In genomic region chr2:84918430-84918829, GRCh38 we compare ENCODE assay signal across 21 cellular contexts. TPM values are rescaled to one million over a fixed set of nuclear protein-coding genes. Genes with fewer than 3 reads are reported as not detected.
DNase-seq lines count a peak whose midpoint lies in the region; ATAC-seq lines count a peak whose summit lies in the region.
"Had no signal": no experiment of that assay in that cellular context is flagged by ENCODE, and none has a peak within 500 bp of the region (broad histone marks: within the 10 kb centered on the region; RNA-seq: fewer than 3 reads in every experiment).

No MANE protein-coding gene starts in this region.

- H3K4me3 Mint-ChIP-seq in T-helper 2 cell treated with Interferon-gamma antibody and Interleukin-4, amounts not matched to agents 5 μg/mL and 100 μg/mL, for 36 hours: peak overlapping the region; percentile 20
- H3K4me3 Mint-ChIP-seq in CD4-positive, alpha-beta memory T cell: no peak overlapping the region
- no peak overlapping the region for H3K4me3 Mint-ChIP-seq in activated T-helper 2 cell treated with anti-CD3 and anti-CD28 coated beads, Interferon-gamma antibody, Interleukin-2, Interleukin-4, amounts not matched to agents 10 μg/mL and 5 μg/mL and 100 μg/mL, durations not matched to agents 14 hours and 24 hours and 36 hours (ENCODE audit: low read depth)
- H3K4me3 Mint-ChIP-seq in naive thymus-derived CD8-positive, alpha-beta T cell: peak overlapping the region in 9 of 10 donors; percentile 25 to 69 (median 52)
- H3K4me3 Mint-ChIP-seq: T-helper 1 cell treated with Interleukin-12 subunit alpha and Interleukin-12 subunit beta and Interleukin-4 antibody, amounts not matched to agents 30 μg/mL and 1 μg/mL, for 36 hours had no signal

- H3K27ac ChIP-seq in CD4-positive, alpha-beta memory T cell (ENCODE audit: low read depth, low read length): no peak overlapping the region
- H3K27ac ChIP-seq in caudate nucleus (ENCODE audit: low read depth, low read length): no peak overlapping the region
- H3K27ac ChIP-seq: neutrophil, right lobe of liver, thoracic aorta had no signal

- no peaks in the 10 kb centered on the region for H3K9me3 Mint-ChIP-seq in T-helper 2 cell treated with Interferon-gamma antibody and Interleukin-4, amounts not matched to agents 5 μg/mL and 100 μg/mL, for 36 hours
- H3K9me3 Mint-ChIP-seq in CD4-positive, alpha-beta memory T cell: no peaks in the 10 kb centered on the region
- no peaks in the 10 kb centered on the region for H3K9me3 Mint-ChIP-seq in activated T-helper 2 cell treated with anti-CD3 and anti-CD28 coated beads, Interferon-gamma antibody, Interleukin-2, Interleukin-4, amounts not matched to agents 10 μg/mL and 5 μg/mL and 100 μg/mL, durations not matched to agents 14 hours and 24 hours and 36 hours
- no peaks in the 10 kb centered on the region for H3K9me3 Mint-ChIP-seq in naive thymus-derived CD8-positive, alpha-beta T cell
- H3K9me3 Mint-ChIP-seq: T-helper 1 cell treated with Interleukin-12 subunit alpha and Interleukin-12 subunit beta and Interleukin-4 antibody, amounts not matched to agents 30 μg/mL and 1 μg/mL, for 36 hours had no signal

- peaks cover 35% of the 10 kb centered on the region for H3K4me1 Mint-ChIP-seq in T-helper 2 cell treated with Interferon-gamma antibody and Interleukin-4, amounts not matched to agents 5 μg/mL and 100 μg/mL, for 36 hours (ENCODE audit: low read depth)
- peaks cover 15 to 35% (median 25%) of the 10 kb centered on the region in 4 donors for H3K4me1 Mint-ChIP-seq in CD4-positive, alpha-beta memory T cell
- H3K4me1 Mint-ChIP-seq in activated T-helper 2 cell treated with anti-CD3 and anti-CD28 coated beads, Interferon-gamma antibody, Interleukin-2, Interleukin-4, amounts not matched to agents 10 μg/mL and 5 μg/mL and 100 μg/mL, durations not matched to agents 14 hours and 24 hours and 36 hours (ENCODE audit: low read depth): peaks cover 36% of the 10 kb centered on the region
- H3K4me1 Mint-ChIP-seq in naive thymus-derived CD8-positive, alpha-beta T cell: peaks cover 13 to 56% (median 43%) of the 10 kb centered on the region in 4 donors

- intact Hi-C loops in CD4-positive, alpha-beta memory T cell (cut with micrococcal nuclease): no loop called here
- intact Hi-C loops in activated T-helper 2 cell treated with anti-CD3 and anti-CD28 coated beads, Interferon-gamma antibody, Interleukin-2, Interleukin-4, amounts not matched to agents 10 μg/mL and 5 μg/mL and 100 μg/mL, durations not matched to agents 14 hours and 24 hours and 36 hours (cut with micrococcal nuclease): no loop called here

- DNase-seq in T-helper 2 cell treated with Interferon-gamma antibody and Interleukin-4, amounts not matched to agents 5 μg/mL and 100 μg/mL, for 36 hours (ENCODE audit: low spot score): no peak
- DNase-seq in T-helper 2 cell (no peak), NCI-H748 (lab: John Stamatoyannopoulos, UW; ENCODE audit: unreplicated experiment) (no peak), caudate nucleus (lab: John Stamatoyannopoulos, UW) (no peak), NCI-H2081 treated with DMSO at 0.1 percent for 48 hours (lab: John Stamatoyannopoulos, UW) (no peak)
- DNase-seq in CD4-positive, alpha-beta memory T cell: no peak
- no peak for DNase-seq in activated T-helper 2 cell treated with anti-CD3 and anti-CD28 coated beads, Interferon-gamma antibody, Interleukin-2, Interleukin-4, amounts not matched to agents 10 μg/mL and 5 μg/mL and 100 μg/mL, durations not matched to agents 14 hours and 24 hours and 36 hours (ENCODE audit: low spot score)
- DNase-seq in naive thymus-derived CD8-positive, alpha-beta T cell: no peak
- DNase-seq: 8988T; activated T-cell treated with anti-CD3 and anti-CD28 coated beads, Interleukin-2, amount 50 U/mL, for 48 hours; cortex of kidney; GF-D8; glutamatergic neuron; NCI-H2029; NCI-H526; right lobe of liver; stimulated activated CD4-positive, alpha-beta T cell treated with anti-CD3 and anti-CD28 coated beads, Interleukin-2, amount 100 ng/mL, for 24 hours had no signal

- no peaks in the 10 kb centered on the region for H3K27me3 Mint-ChIP-seq in T-helper 2 cell treated with Interferon-gamma antibody and Interleukin-4, amounts not matched to agents 5 μg/mL and 100 μg/mL, for 36 hours (ENCODE audit: low read depth)
- no peaks in the 10 kb centered on the region for H3K27me3 Mint-ChIP-seq in CD4-positive, alpha-beta memory T cell
- no peaks in the 10 kb centered on the region for H3K27me3 Mint-ChIP-seq in activated T-helper 2 cell treated with anti-CD3 and anti-CD28 coated beads, Interferon-gamma antibody, Interleukin-2, Interleukin-4, amounts not matched to agents 10 μg/mL and 5 μg/mL and 100 μg/mL, durations not matched to agents 14 hours and 24 hours and 36 hours (ENCODE audit: low read depth)
- no peaks in the 10 kb centered on the region for H3K27me3 Mint-ChIP-seq in naive thymus-derived CD8-positive, alpha-beta T cell

- H3K27me3 ChIP-seq in CD4-positive, alpha-beta memory T cell (ENCODE audit: insufficient read depth, low read length): no peaks in the 10 kb centered on the region
- H3K27me3 ChIP-seq: neutrophil, right lobe of liver had no signal

- ATAC-seq in naive thymus-derived CD8-positive, alpha-beta T cell: no peak
- ATAC-seq: esophagus mucosa, right lobe of liver had no signal

- H3K4me1 ChIP-seq in CD4-positive, alpha-beta memory T cell (ENCODE audit: insufficient read depth, low read length): peaks cover 29% of the 10 kb centered on the region
- H3K4me1 ChIP-seq: right lobe of liver had no signal

- no peak overlapping the region for H3K4me3 ChIP-seq in CD4-positive, alpha-beta memory T cell (ENCODE audit: low read length in 2 of 2)
- H3K4me3 ChIP-seq: right lobe of liver, thoracic aorta had no signal

- no peaks in the 10 kb centered on the region for H3K36me3 ChIP-seq in CD4-positive, alpha-beta memory T cell (ENCODE audit: insufficient read depth, low read length)
- H3K36me3 ChIP-seq: neutrophil, right lobe of liver, thoracic aorta had no signal

- no peaks in the 10 kb centered on the region for H3K9me3 ChIP-seq in CD4-positive, alpha-beta memory T cell (ENCODE audit: control insufficient read depth in 1 of 2, low read length in 2 of 2)
- H3K9me3 ChIP-seq: neutrophil, right lobe of liver, thoracic aorta had no signal

- POLR2A ChIA-PET in CD4-positive, alpha-beta memory T cell (lab: Charles Lee; ENCODE audit: partially characterized antibody): interaction anchor here (1.2 to 4.4 kb wide), 4 partner anchors 12 to 71 kb away, joined by 3 to 78 read pairs (median 4); partner anchors contain the start of gene TMSB10
- POLR2A ChIA-PET in naive thymus-derived CD8-positive, alpha-beta T cell (lab: Charles Lee): interaction anchor here (0.6 to 11.7 kb wide), 6 partner anchors 16 to 63 kb away, joined by 3 to 361 read pairs (median 8); partner anchors contain the start of genes KCMF1 and TMSB10

- CTCF ChIA-PET in CD4-positive, alpha-beta memory T cell (lab: Charles Lee; ENCODE audit: partially characterized antibody): interaction anchor here (0.8 to 11.1 kb wide), 5 partner anchors 7 to 99 kb away, joined by 3 to 271 read pairs (median 18); partner anchors contain the start of genes TMSB10 and TRABD2A

- peaks cover 4% of the 10 kb centered on the region for H3K36me3 Mint-ChIP-seq in T-helper 2 cell treated with Interferon-gamma antibody and Interleukin-4, amounts not matched to agents 5 μg/mL and 100 μg/mL, for 36 hours (ENCODE audit: low read depth)
- H3K36me3 Mint-ChIP-seq in CD4-positive, alpha-beta memory T cell: no peaks in the 10 kb centered on the region
- H3K36me3 Mint-ChIP-seq in activated T-helper 2 cell treated with anti-CD3 and anti-CD28 coated beads, Interferon-gamma antibody, Interleukin-2, Interleukin-4, amounts not matched to agents 10 μg/mL and 5 μg/mL and 100 μg/mL, durations not matched to agents 14 hours and 24 hours and 36 hours (ENCODE audit: low read depth): peaks cover 2% of the 10 kb centered on the region
- H3K36me3 Mint-ChIP-seq in naive thymus-derived CD8-positive, alpha-beta T cell: no peaks in the 10 kb centered on the region

- peak overlapping the region; percentile 49 for H3K27ac Mint-ChIP-seq in T-helper 2 cell treated with Interferon-gamma antibody and Interleukin-4, amounts not matched to agents 5 μg/mL and 100 μg/mL, for 36 hours
- peak overlapping the region in 5 of 7 donors; percentile 19 to 81 (median 65) for H3K27ac Mint-ChIP-seq in CD4-positive, alpha-beta memory T cell
- peak overlapping the region; percentile 48 for H3K27ac Mint-ChIP-seq in activated T-helper 2 cell treated with anti-CD3 and anti-CD28 coated beads, Interferon-gamma antibody, Interleukin-2, Interleukin-4, amounts not matched to agents 10 μg/mL and 5 μg/mL and 100 μg/mL, durations not matched to agents 14 hours and 24 hours and 36 hours
- H3K27ac Mint-ChIP-seq in naive thymus-derived CD8-positive, alpha-beta T cell: peak overlapping the region; percentile 6 to 99 (median 90)

RNA-seq across cellular contexts. Expression of gene TMSB10, which starts 13.0 kb away (rescaled TPM):
- 1,000 to 10,000 TPM; 1,218 to 1,245 TPM for total RNA-seq in CD4-positive, alpha-beta memory T cell
- polyA plus RNA-seq in CD4-positive, alpha-beta memory T cell: 1,000 to 10,000 TPM; 5,559 to 6,561 TPM
- 2,676 and 2,847 TPM in 2 replicates for total RNA-seq in activated T-helper 2 cell treated with anti-CD3 and anti-CD28 coated beads, Interferon-gamma antibody, Interleukin-2, Interleukin-4, amounts not matched to agents 10 μg/mL and 5 μg/mL and 100 μg/mL, durations not matched to agents 14 hours and 24 hours and 36 hours
- total RNA-seq in naive thymus-derived CD8-positive, alpha-beta T cell: 1,000 to 10,000 TPM; 1,479 to 1,535 TPM
- 1,000 to 10,000 TPM; 6,950 to 8,855 (median 7,882) TPM for polyA plus RNA-seq in naive thymus-derived CD8-positive, alpha-beta T cell

RNA-seq across cellular contexts. Expression of gene TRABD2A, which starts 37.5 kb away (rescaled TPM):
- total RNA-seq in CD4-positive, alpha-beta memory T cell: 10 to 100 TPM; 83.3 to 90.7 TPM
- polyA plus RNA-seq in CD4-positive, alpha-beta memory T cell: 10 to 100 TPM; 67.1 to 81.2 TPM
- 67.9 and 71.2 TPM in 2 replicates for total RNA-seq in activated T-helper 2 cell treated with anti-CD3 and anti-CD28 coated beads, Interferon-gamma antibody, Interleukin-2, Interleukin-4, amounts not matched to agents 10 μg/mL and 5 μg/mL and 100 μg/mL, durations not matched to agents 14 hours and 24 hours and 36 hours
- 100 to 1,000 TPM; 165 to 168 TPM for total RNA-seq in naive thymus-derived CD8-positive, alpha-beta T cell
- 100 to 1,000 TPM in 2 of 3 donors, 10 to 100 TPM in 1; 70.1 to 173 (median 104) TPM for polyA plus RNA-seq in naive thymus-derived CD8-positive, alpha-beta T cell

RNA-seq across cellular contexts. Expression of gene KCMF1, which starts 52.5 kb away (rescaled TPM):
- 10 to 100 TPM; 59.8 to 62.7 TPM for total RNA-seq in CD4-positive, alpha-beta memory T cell
- polyA plus RNA-seq in CD4-positive, alpha-beta memory T cell: 10 to 100 TPM; 25.8 to 34.6 TPM
- total RNA-seq in activated T-helper 2 cell treated with anti-CD3 and anti-CD28 coated beads, Interferon-gamma antibody, Interleukin-2, Interleukin-4, amounts not matched to agents 10 μg/mL and 5 μg/mL and 100 μg/mL, durations not matched to agents 14 hours and 24 hours and 36 hours: 82.6 and 86.3 TPM in 2 replicates
- 10 to 100 TPM; 69.0 to 74.8 TPM for total RNA-seq in naive thymus-derived CD8-positive, alpha-beta T cell
- polyA plus RNA-seq in naive thymus-derived CD8-positive, alpha-beta T cell: 10 to 100 TPM; 13.3 to 30.2 (median 28.1) TPM

Comparison
In these comparisons a context has a peak if more than half of its experiments do, and no peak if none do; other contexts are left out.
1. H3K4me3 Mint-ChIP-seq: peak in T-helper 2 cell treated with Interferon-gamma antibody and Interleukin-4, amounts not matched to agents 5 μg/mL and 100 μg/mL, for 36 hours (single experiment) and naive thymus-derived CD8-positive, alpha-beta T cell (9 of 10); none in CD4-positive, alpha-beta memory T cell (0 of 8) and activated T-helper 2 cell treated with anti-CD3 and anti-CD28 coated beads, Interferon-gamma antibody, Interleukin-2, Interleukin-4, amounts not matched to agents 10 μg/mL and 5 μg/mL and 100 μg/mL, durations not matched to agents 14 hours and 24 hours and 36 hours (single experiment).
2. Peak in every context shown above with its lines, with median percentiles within 50 percentile points of each other: H3K27ac Mint-ChIP-seq.